Comparison of ENCODE assay signal across 23 cellular contexts in genomic region chr4:145883173-145883572, GRCh38. TPM values are rescaled to one million over a fixed set of nuclear protein-coding genes. Genes with fewer than 3 reads are reported as not detected.
DNase-seq lines count a peak whose midpoint lies in the region; ATAC-seq, FAIRE-seq and TF ChIP-seq lines count a peak whose summit lies in the region.
"Had no signal": no experiment of that assay in that cellular context is flagged by ENCODE, and none has a peak within 500 bp of the region (broad histone marks: within the 10 kb centered on the region; RNA-seq: fewer than 3 reads in every experiment).

No MANE protein-coding gene starts in this region.

- in situ Hi-C loops in GM12878 (cut with MboI): no loop called here

- H3K27me3 ChIP-seq in GM12878 (replicated peaks in 1 of 2; ENCODE audit: control insufficient read depth in 2 of 2, insufficient read depth in 2 of 2, low read length in 1 of 2) (no peaks in the 10 kb centered on the region), upper lobe of right lung (no peaks in the 10 kb centered on the region)
- H3K27me3 ChIP-seq: foreskin keratinocyte, stomach had no signal

- TF ChIP-seq POLR2A in GM12878 (IDR thresholded peaks at IDR 0.05; ENCODE audit: low read depth, low read length): no peak

- no peak for TF ChIP-seq RAD21 in GM12878 (IDR thresholded peaks at IDR 0.05; ENCODE audit: insufficient read depth, low read depth, low read length)

- SMC1A ChIA-PET in GM12878 (lab: Charles Lee; ENCODE audit: uncharacterized antibody, unreplicated experiment): interaction anchor here (0.9 to 2.3 kb wide), 7 partner anchors 12 to 145 kb away, joined by 3 to 18 read pairs (median 5); no protein-coding TSS in a partner anchor

- no peak overlapping the region for H3K9ac ChIP-seq in GM12878 (ENCODE audit: control insufficient read depth, insufficient read depth, low read length)

- H3K36me3 ChIP-seq in GM12878 (ENCODE audit: control insufficient read depth in 2 of 2, insufficient read depth in 2 of 2, low read length in 1 of 2): peaks cover 13 to 28% of the 10 kb centered on the region in 2 experiments
- H3K36me3 ChIP-seq in upper lobe of right lung: no peaks in the 10 kb centered on the region

- H4K20me1 ChIP-seq in GM12878 (ENCODE audit: control insufficient read depth, insufficient read depth): peaks cover 5% of the 10 kb centered on the region; the same call in 1 of the 2 replicates

- POLR2A ChIA-PET in GM12878 (lab: Charles Lee): interaction anchor here (0.6 to 1.5 kb wide), 5 partner anchors 12 to 88 kb away, joined by 3 to 5 read pairs (median 3); no protein-coding TSS in a partner anchor

- H3K9me3 ChIP-seq in GM12878 (replicated peaks; ENCODE audit: control insufficient read depth, insufficient read depth, low read length): no peaks in the 10 kb centered on the region
- no peaks in the 10 kb centered on the region for H3K9me3 ChIP-seq in upper lobe of right lung
- H3K9me3 ChIP-seq: stomach had no signal

- H3K27ac ChIP-seq in GM12878 (ENCODE audit: control insufficient read depth, insufficient read depth) (no peak overlapping the region), upper lobe of right lung (no peak overlapping the region)
- H3K27ac ChIP-seq: foreskin keratinocyte had no signal

- RAD21 ChIA-PET in GM12878 (lab: Charles Lee; ENCODE audit: unreplicated experiment): interaction anchor here (0.9 to 1.9 kb wide), 2 partner anchors 12 to 13 kb away, joined by 4 to 5 read pairs; no protein-coding TSS in a partner anchor

- H3K79me2 ChIP-seq in GM12878 (ENCODE audit: control insufficient read depth, insufficient read depth, low read length): peaks cover 49% of the 10 kb centered on the region

- DNase-seq in NCI-H1105 treated with DMSO at 0.1 percent for 48 hours (lab: John Stamatoyannopoulos, UW): peak; percentile 21
- no peak for DNase-seq in NCI-H1105 (lab: John Stamatoyannopoulos, UW)
- no peak for DNase-seq in GM12878 (ENCODE audit: low read depth, low spot score)
- DNase-seq in medulla oblongata (ENCODE audit: extremely low spot score): peak; percentile 44
- peak; percentile 71 for DNase-seq in superior temporal gyrus (ENCODE audit: extremely low spot score)
- no peak for DNase-seq in activated CD4-positive, CD25-positive, alpha-beta regulatory T cell (lab: John Stamatoyannopoulos, UW)
- DNase-seq in upper lobe of right lung: no peak
- no peak for DNase-seq in NCI-H2227 (lab: John Stamatoyannopoulos, UW; ENCODE audit: unreplicated experiment)
- DNase-seq: activated CD4-positive, alpha-beta T cell treated with anti-CD3 and anti-CD28 coated beads, Interleukin-2, amount 50 U/mL, for 48 hours; activated CD8-positive, alpha-beta memory T cell treated with anti-CD3 and anti-CD28 coated beads, Interleukin-2, amount 50 U/mL, for 4 hours; AML-193; CD8-positive, alpha-beta memory T cell; effector memory CD8-positive, alpha-beta T cell; foreskin keratinocyte; NCI-H446 treated with DMSO at 0.1 percent for 48 hours; NK-92 treated with Interleukin-12 subunit alpha and Interleukin-12 subunit beta, amount 100 ng/mL, for 24 hours; SHP77 treated with DMSO at 0.1 percent for 48 hours; stomach; T-helper 9 cell had no signal

- H3K4me1 ChIP-seq in GM12878 (ENCODE audit: control insufficient read depth, insufficient read depth, low read length) (peaks cover 38% of the 10 kb centered on the region), upper lobe of right lung (peaks cover 28% of the 10 kb centered on the region)

- ATAC-seq in GM12878 (no peak), upper lobe of right lung (no peak)
- ATAC-seq: activated T-helper 17 cell treated with anti-CD3 and anti-CD28 coated beads, Interleukin-2, amount 50 U/mL, for 72 hours; effector memory CD8-positive, alpha-beta T cell; esophagus mucosa; foreskin keratinocyte had no signal

- no peak for TF ChIP-seq EP300 in GM12878 (IDR thresholded peaks at IDR 0.05; ENCODE audit: borderline replicate concordance in 1 of 2, control insufficient read depth in 1 of 2, low read depth in 2 of 2, low read length in 2 of 2)

- no peak for TF ChIP-seq CTCF in GM12878 (IDR thresholded peaks at IDR 0.05 in 2 of 3, conservative IDR thresholded peaks at IDR 0.05 in 1 of 3; ENCODE audit: control insufficient read depth in 2 of 3, extremely low read depth in 1 of 3, insufficient read depth in 1 of 3, low read depth in 3 of 3, low read length in 3 of 3)
- no peak for TF ChIP-seq CTCF in upper lobe of right lung (IDR thresholded peaks at IDR 0.05)

- 95% methylated on average over 3 of the region's 3 CpGs for WGBS in GM12878 (ENCODE audit: insufficient coverage, insufficient replicate concordance, low lambda C conversion rate, missing lambda C conversion rate)

- CTCF ChIA-PET in GM12878 (lab: Yijun Ruan, JAX): interaction anchor here (0.9 to 1.3 kb wide), 3 partner anchors 35 to 113 kb away, joined by 3 read pairs; no protein-coding TSS in a partner anchor

- H3K4me2 ChIP-seq in GM12878 (ENCODE audit: control insufficient read depth, insufficient read depth): peak overlapping the region; percentile 38; the same call in 1 of the 2 replicates

- FAIRE-seq in GM12878 (lab: Jason Lieb, UNC): no peak
- FAIRE-seq: colon, urothelium cell line had no signal

- BruUV-seq in GM12878 (replicated peaks; lab: Mats Ljungman, UMichigan): no TSS peak

- H2AFZ ChIP-seq in GM12878 (ENCODE audit: control insufficient read depth, low read depth, low read length): no peak overlapping the region

- intact Hi-C loops in GM12878 (cut with micrococcal nuclease; ENCODE audit: unreplicated experiment): no loop called here
- intact Hi-C loops in upper lobe of right lung (cut with DNase I): no loop called here

- no peak overlapping the region for H3K4me3 ChIP-seq in GM12878
- H3K4me3 ChIP-seq in upper lobe of right lung: no peak overlapping the region
- H3K4me3 ChIP-seq: stomach had no signal

TF ChIP-seq in GM12878, 131 proteins besides CTCF, POLR2A, EP300 and RAD21:
- TF ChIP-seq JUND (IDR thresholded peaks at IDR 0.05; ENCODE audit: low read depth, low read length) (no peak), CBX5 (IDR thresholded peaks at IDR 0.05; ENCODE audit: low read depth) (no peak), BCLAF1 (IDR thresholded peaks at IDR 0.05) (no peak)

RNA-seq across cellular contexts. Expression of gene ZNF827, which starts 55.5 kb away (rescaled TPM):
- 140 and 166 TPM in 2 replicates for total RNA-seq in GM12878 (2013; cell fraction: nucleolus; rRNA removed)
- total RNA-seq in GM12878 (2014; rRNA removed) (12.6 and 13.7 TPM in 2 replicates), GM12878 (2014; rRNA removed; fragmentation: Illumina TruSeq; extraction: Trizol) (16.5 and 17.7 TPM in 2 replicates), GM12878 (2021) (24.4 and 31.5 TPM in 2 replicates), upper lobe of right lung (11.2 TPM)
- 6.6 TPM for polyA plus RNA-seq in GM12878 (2011; ENCODE audit: low read depth)
- polyA plus RNA-seq in GM12878 (2011; rRNA removed) (12.2 and 14.6 TPM in 2 replicates), GM12878 (2014; fragmentation: Illumina TruSeq; extraction: Trizol) (17.5 and 19.6 TPM in 2 replicates), GM12878 (2014; fragmentation: Nextera tagmentation; extraction: Ambion mirVana) (1 to 10 TPM; 3.8 to 5.8 TPM), GM12878 (2014; rRNA removed) (18.6 and 19.8 TPM in 2 replicates), GM12878 (2016; fragmentation: Nextera tagmentation; extraction: Ambion mirVana) (10 to 100 TPM in 1 of 2 experiments, 1 to 10 TPM in 1; 9.1 to 11.2 TPM)
- polyA plus RNA-seq in GM12878 (2011; cell fraction: cytosol; rRNA removed): 25.9 and 26.6 TPM in 2 replicates
- 129 and 132 TPM in 2 replicates for polyA plus RNA-seq in GM12878 (2011; cell fraction: nucleus; rRNA removed)
- 16.9 and 17.4 TPM in 2 replicates for polyA plus RNA-seq in GM12878 (2012)
- 47.0 and 51.6 TPM in 2 replicates for polyA minus RNA-seq in GM12878 (2011; rRNA and poly(A)+ RNA removed)
- 11.9 and 15.4 TPM in 2 replicates for polyA minus RNA-seq in GM12878 (2011; cell fraction: cytosol; rRNA and poly(A)+ RNA removed)
- 61.1 and 94.9 TPM in 2 replicates for polyA minus RNA-seq in GM12878 (2011; cell fraction: nucleus; rRNA and poly(A)+ RNA removed)

Comparison
In these comparisons a context has a peak if more than half of its experiments do, and no peak if none do; other contexts are left out.
1. DNase-seq: peak in NCI-H1105 treated with DMSO at 0.1 percent for 48 hours (single experiment), medulla oblongata (single experiment) and superior temporal gyrus (single experiment); none in NCI-H1105 (single experiment), GM12878 (single experiment), activated CD4-positive, CD25-positive, alpha-beta regulatory T cell (0 of 4), upper lobe of right lung (single experiment) and NCI-H2227 (single experiment).